Comparison of ENCODE assay signal across 1 cellular context in the genomic region with DNA sequence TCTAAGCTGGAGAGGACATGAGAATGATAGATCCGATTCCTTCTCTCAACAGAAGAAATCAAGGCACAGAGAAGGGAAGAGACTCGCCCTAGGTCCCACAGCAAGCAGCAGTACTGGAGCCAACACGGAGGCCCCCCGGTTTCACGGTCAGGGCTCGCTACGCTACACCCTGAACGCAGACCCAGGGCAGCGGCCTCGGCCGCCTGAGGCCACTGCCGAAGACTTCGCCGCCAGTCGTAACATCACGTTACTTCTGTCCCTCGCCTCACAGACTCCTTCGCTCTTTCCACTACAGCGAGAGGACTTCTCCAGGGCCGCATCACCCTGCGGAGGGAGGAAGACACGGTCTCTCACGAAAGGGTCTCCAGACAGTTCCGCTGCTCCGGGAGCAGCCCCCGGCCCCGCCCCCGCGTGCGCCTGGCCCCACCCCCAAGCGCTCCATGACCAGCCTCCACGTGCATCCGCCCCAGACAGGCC.
TF ChIP-seq lines count a peak whose summit lies in the region.

No MANE protein-coding gene starts in this region.

TF ChIP-seq in GM12878, 131 proteins besides CTCF, POLR2A, EP300 and RAD21:
- TF ChIP-seq EGR1 (IDR thresholded peaks at IDR 0.05; ENCODE audit: borderline replicate concordance in 1 of 2, low read depth in 2 of 2, low read length in 2 of 2): peak in 1 of 2 experiments; percentile 61; a peak in 2 of 3 replicates
- TF ChIP-seq, protein P1, sequence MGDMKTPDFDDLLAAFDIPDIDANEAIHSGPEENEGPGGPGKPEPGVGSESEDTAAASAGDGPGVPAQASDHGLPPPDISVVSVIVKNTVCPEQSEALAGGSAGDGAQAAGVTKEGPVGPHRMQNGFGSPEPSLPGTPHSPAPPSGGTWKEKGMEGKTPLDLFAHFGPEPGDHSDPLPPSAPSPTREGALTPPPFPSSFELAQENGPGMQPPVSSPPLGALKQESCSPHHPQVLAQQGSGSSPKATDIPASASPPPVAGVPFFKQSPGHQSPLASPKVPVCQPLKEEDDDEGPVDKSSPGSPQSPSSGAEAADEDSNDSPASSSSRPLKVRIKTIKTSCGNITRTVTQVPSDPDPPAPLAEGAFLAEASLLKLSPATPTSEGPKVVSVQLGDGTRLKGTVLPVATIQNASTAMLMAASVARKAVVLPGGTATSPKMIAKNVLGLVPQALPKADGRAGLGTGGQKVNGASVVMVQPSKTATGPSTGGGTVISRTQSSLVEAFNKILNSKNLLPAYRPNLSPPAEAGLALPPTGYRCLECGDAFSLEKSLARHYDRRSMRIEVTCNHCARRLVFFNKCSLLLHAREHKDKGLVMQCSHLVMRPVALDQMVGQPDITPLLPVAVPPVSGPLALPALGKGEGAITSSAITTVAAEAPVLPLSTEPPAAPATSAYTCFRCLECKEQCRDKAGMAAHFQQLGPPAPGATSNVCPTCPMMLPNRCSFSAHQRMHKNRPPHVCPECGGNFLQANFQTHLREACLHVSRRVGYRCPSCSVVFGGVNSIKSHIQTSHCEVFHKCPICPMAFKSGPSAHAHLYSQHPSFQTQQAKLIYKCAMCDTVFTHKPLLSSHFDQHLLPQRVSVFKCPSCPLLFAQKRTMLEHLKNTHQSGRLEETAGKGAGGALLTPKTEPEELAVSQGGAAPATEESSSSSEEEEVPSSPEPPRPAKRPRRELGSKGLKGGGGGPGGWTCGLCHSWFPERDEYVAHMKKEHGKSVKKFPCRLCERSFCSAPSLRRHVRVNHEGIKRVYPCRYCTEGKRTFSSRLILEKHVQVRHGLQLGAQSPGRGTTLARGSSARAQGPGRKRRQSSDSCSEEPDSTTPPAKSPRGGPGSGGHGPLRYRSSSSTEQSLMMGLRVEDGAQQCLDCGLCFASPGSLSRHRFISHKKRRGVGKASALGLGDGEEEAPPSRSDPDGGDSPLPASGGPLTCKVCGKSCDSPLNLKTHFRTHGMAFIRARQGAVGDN (IDR thresholded peaks at IDR 0.05): peak; percentile 45; the same call in 1 of the 2 replicates
- TF ChIP-seq JUND (IDR thresholded peaks at IDR 0.05; ENCODE audit: low read depth, low read length): no peak
- no peak for TF ChIP-seq SIX5 (IDR thresholded peaks at IDR 0.05; ENCODE audit: low read depth, low read length, severe bottlenecking)
TF ChIP-seq in GM12878: peak in this region for 2.
